ENCODE assay signal across 1 cellular context in the genomic region with DNA sequence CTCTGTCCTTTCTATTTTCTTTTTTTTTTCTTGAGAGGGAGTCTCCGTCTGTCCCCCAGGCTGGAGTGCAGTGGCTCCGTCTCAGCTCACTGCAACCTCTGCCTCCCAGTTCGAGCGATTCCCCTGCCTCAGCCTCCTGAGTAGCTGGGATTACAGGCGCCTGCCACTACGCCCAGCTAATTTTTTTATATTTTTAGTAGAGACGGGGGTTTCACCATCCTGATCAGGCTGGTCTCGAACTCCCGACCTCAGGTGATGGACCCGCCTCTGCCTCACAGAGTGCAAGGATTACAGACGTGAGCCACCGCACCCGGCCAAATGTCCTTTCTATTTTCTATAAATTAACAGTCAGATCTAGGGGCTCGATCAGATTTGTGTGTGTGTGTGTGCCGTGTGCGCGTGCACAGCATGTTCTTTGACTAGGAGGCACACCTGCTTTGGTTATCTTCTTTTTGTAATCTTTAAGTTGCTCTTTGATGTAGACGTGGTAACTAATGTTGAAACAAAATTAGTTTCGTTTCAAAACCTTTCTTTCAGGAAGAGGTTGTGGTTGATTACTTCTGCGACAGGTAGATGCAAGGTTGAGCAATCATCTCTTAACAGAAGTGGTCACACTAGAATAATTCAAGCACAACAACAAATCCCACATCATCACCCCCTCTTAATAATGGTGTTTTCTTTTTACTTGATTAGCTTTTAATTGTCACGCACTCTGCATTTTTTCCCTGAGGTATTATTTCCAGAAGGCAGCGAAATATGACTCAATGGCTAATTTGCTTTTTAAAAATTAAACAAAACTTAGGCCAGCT.
TF ChIP-seq lines count a peak whose summit lies in the region.

No MANE protein-coding gene starts in this region.

TF ChIP-seq in HEK293, 187 proteins besides CTCF, POLR2A, EP300 and RAD21 (continued from another document):
- TF ChIP-seq, protein P1, sequence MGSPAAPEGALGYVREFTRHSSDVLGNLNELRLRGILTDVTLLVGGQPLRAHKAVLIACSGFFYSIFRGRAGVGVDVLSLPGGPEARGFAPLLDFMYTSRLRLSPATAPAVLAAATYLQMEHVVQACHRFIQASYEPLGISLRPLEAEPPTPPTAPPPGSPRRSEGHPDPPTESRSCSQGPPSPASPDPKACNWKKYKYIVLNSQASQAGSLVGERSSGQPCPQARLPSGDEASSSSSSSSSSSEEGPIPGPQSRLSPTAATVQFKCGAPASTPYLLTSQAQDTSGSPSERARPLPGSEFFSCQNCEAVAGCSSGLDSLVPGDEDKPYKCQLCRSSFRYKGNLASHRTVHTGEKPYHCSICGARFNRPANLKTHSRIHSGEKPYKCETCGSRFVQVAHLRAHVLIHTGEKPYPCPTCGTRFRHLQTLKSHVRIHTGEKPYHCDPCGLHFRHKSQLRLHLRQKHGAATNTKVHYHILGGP (tag by site-specific recombination; IDR thresholded peaks at IDR 0.05) = no peak
- TF ChIP-seq ZFP3 (tag by site-specific recombination; IDR thresholded peaks at IDR 0.05; ENCODE audit: low read depth) = no peak
- TF ChIP-seq ZNF132 (tag by site-specific recombination; IDR thresholded peaks at IDR 0.05; ENCODE audit: borderline replicate concordance) = no peak
- TF ChIP-seq, protein P2, sequence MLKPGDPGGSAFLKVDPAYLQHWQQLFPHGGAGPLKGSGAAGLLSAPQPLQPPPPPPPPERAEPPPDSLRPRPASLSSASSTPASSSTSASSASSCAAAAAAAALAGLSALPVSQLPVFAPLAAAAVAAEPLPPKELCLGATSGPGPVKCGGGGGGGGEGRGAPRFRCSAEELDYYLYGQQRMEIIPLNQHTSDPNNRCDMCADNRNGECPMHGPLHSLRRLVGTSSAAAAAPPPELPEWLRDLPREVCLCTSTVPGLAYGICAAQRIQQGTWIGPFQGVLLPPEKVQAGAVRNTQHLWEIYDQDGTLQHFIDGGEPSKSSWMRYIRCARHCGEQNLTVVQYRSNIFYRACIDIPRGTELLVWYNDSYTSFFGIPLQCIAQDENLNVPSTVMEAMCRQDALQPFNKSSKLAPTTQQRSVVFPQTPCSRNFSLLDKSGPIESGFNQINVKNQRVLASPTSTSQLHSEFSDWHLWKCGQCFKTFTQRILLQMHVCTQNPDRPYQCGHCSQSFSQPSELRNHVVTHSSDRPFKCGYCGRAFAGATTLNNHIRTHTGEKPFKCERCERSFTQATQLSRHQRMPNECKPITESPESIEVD (tag by site-specific recombination; IDR thresholded peaks at IDR 0.05) = 0 out of 2 replicates have a peak, but pooled peaks have one; percentile 24
- TF ChIP-seq ZNF544 (tag by site-specific recombination; IDR thresholded peaks at IDR 0.05) = no peak
- TF ChIP-seq ZNF623 (tag by site-specific recombination; IDR thresholded peaks at IDR 0.05) = no peak; the same call in 1 of the 2 replicates
- TF ChIP-seq ZNF174 (tag by site-specific recombination; IDR thresholded peaks at IDR 0.05) = no peak
- no peak for TF ChIP-seq ZNF621 (tag by site-specific recombination; IDR thresholded peaks at IDR 0.05)
- 0 out of 2 replicates have a peak, but pooled peaks have one; percentile 18 for TF ChIP-seq ZNF558 (tag by site-specific recombination; IDR thresholded peaks at IDR 0.05)
- TF ChIP-seq ZNF223 (tag by site-specific recombination; IDR thresholded peaks at IDR 0.05) = no peak
- no peak for TF ChIP-seq ZNF426 (tag by site-specific recombination; IDR thresholded peaks at IDR 0.05)
- TF ChIP-seq ZNF324 (tag by site-specific recombination; IDR thresholded peaks at IDR 0.05) = no peak
- TF ChIP-seq ZNF391 (tag by site-specific recombination; IDR thresholded peaks at IDR 0.05; ENCODE audit: borderline replicate concordance, low read depth) = no peak
- peak; percentile 41; the same call in 1 of the 2 replicates for TF ChIP-seq GFI1B (tag by site-specific recombination; IDR thresholded peaks at IDR 0.05)
- no peak for TF ChIP-seq ZNF530 (tag by site-specific recombination; IDR thresholded peaks at IDR 0.05; ENCODE audit: low read depth)
- no peak; the same call in 1 of the 2 replicates for TF ChIP-seq ZBTB49 (tag by site-specific recombination; IDR thresholded peaks at IDR 0.05; ENCODE audit: low read depth)
- 0 out of 2 replicates have a peak, but pooled peaks have one; percentile 5 for TF ChIP-seq FEZF1 (tag by site-specific recombination; IDR thresholded peaks at IDR 0.05)
- no peak for TF ChIP-seq ZBTB7A (tag by site-specific recombination; IDR thresholded peaks at IDR 0.05; ENCODE audit: low read depth)
- TF ChIP-seq, protein P3, sequence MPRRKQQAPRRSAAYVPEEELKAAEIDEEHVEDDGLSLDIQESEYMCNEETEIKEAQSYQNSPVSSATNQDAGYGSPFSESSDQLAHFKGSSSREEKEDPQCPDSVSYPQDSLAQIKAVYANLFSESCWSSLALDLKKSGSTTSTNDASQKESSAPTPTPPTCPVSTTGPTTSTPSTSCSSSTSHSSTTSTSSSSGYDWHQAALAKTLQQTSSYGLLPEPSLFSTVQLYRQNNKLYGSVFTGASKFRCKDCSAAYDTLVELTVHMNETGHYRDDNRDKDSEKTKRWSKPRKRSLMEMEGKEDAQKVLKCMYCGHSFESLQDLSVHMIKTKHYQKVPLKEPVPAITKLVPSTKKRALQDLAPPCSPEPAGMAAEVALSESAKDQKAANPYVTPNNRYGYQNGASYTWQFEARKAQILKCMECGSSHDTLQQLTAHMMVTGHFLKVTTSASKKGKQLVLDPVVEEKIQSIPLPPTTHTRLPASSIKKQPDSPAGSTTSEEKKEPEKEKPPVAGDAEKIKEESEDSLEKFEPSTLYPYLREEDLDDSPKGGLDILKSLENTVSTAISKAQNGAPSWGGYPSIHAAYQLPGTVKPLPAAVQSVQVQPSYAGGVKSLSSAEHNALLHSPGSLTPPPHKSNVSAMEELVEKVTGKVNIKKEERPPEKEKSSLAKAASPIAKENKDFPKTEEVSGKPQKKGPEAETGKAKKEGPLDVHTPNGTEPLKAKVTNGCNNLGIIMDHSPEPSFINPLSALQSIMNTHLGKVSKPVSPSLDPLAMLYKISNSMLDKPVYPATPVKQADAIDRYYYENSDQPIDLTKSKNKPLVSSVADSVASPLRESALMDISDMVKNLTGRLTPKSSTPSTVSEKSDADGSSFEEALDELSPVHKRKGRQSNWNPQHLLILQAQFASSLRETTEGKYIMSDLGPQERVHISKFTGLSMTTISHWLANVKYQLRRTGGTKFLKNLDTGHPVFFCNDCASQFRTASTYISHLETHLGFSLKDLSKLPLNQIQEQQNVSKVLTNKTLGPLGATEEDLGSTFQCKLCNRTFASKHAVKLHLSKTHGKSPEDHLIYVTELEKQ (tag by site-specific recombination; IDR thresholded peaks at IDR 0.05; ENCODE audit: borderline replicate concordance) = 0 out of 2 replicates have a peak, but pooled peaks have one; percentile 18
- TF ChIP-seq ZSCAN16 (tag by site-specific recombination; IDR thresholded peaks at IDR 0.05) = no peak
- TF ChIP-seq ZIC2 (tag by site-specific recombination; IDR thresholded peaks at IDR 0.05) = no peak
- TF ChIP-seq, protein P4, sequence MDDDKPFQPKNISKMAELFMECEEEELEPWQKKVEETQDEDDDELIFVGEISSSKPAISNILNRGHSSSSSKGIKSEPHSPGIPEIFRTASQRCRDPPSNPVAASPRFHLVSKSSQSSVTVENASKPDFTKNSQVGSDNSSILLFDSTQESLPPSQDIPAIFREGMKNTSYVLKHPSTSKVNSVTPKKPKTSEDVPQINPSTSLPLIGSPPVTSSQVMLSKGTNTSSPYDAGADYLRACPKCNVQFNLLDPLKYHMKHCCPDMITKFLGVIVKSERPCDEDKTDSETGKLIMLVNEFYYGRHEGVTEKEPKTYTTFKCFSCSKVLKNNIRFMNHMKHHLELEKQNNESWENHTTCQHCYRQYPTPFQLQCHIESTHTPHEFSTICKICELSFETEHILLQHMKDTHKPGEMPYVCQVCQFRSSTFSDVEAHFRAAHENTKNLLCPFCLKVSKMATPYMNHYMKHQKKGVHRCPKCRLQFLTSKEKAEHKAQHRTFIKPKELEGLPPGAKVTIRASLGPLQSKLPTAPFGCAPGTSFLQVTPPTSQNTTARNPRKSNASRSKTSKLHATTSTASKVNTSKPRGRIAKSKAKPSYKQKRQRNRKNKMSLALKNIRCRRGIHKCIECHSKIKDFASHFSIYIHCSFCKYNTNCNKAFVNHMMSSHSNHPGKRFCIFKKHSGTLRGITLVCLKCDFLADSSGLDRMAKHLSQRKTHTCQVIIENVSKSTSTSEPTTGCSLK (tag by site-specific recombination; IDR thresholded peaks at IDR 0.05) = no peak
- TF ChIP-seq, protein P5, sequence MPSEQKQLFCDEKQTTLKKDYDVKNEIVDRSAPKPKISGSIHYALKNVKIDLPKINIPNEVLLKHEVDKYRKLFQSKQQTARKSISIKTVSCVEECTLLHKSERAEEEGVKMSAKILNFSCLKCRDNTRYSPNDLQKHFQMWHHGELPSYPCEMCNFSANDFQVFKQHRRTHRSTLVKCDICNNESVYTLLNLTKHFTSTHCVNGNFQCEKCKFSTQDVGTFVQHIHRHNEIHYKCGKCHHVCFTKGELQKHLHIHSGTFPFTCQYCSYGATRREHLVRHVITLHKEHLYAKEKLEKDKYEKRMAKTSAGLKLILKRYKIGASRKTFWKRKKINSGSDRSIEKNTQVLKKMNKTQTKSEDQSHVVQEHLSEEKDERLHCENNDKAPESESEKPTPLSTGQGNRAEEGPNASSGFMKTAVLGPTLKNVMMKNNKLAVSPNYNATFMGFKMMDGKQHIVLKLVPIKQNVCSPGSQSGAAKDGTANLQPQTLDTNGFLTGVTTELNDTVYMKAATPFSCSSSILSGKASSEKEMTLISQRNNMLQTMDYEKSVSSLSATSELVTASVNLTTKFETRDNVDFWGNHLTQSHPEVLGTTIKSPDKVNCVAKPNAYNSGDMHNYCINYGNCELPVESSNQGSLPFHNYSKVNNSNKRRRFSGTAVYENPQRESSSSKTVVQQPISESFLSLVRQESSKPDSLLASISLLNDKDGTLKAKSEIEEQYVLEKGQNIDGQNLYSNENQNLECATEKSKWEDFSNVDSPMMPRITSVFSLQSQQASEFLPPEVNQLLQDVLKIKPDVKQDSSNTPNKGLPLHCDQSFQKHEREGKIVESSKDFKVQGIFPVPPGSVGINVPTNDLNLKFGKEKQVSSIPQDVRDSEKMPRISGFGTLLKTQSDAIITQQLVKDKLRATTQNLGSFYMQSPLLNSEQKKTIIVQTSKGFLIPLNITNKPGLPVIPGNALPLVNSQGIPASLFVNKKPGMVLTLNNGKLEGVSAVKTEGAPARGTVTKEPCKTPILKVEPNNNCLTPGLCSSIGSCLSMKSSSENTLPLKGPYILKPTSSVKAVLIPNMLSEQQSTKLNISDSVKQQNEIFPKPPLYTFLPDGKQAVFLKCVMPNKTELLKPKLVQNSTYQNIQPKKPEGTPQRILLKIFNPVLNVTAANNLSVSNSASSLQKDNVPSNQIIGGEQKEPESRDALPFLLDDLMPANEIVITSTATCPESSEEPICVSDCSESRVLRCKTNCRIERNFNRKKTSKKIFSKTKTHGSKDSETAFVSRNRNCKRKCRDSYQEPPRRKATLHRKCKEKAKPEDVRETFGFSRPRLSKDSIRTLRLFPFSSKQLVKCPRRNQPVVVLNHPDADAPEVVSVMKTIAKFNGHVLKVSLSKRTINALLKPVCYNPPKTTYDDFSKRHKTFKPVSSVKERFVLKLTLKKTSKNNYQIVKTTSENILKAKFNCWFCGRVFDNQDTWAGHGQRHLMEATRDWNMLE (tag by site-specific recombination; conservative IDR thresholded peaks at IDR 0.05; ENCODE audit: low read depth) = peak; percentile 48; the same call in 1 of the 2 replicates
- TF ChIP-seq ZNF660 (tag by site-specific recombination; IDR thresholded peaks at IDR 0.05) = no peak
- TF ChIP-seq ZSCAN30 (tag by site-specific recombination; IDR thresholded peaks at IDR 0.05) = no peak
- no peak for TF ChIP-seq ZNF266 (tag by site-specific recombination; IDR thresholded peaks at IDR 0.05; ENCODE audit: low read depth)
- no peak for TF ChIP-seq ZNF311 (tag by site-specific recombination; IDR thresholded peaks at IDR 0.05; ENCODE audit: borderline replicate concordance)
- no peak for TF ChIP-seq ZNF549 (tag by site-specific recombination; IDR thresholded peaks at IDR 0.05)
- TF ChIP-seq SCRT2 (tag by site-specific recombination; IDR thresholded peaks at IDR 0.05) = peak; percentile 99
- no peak for TF ChIP-seq ZNF473 (tag by site-specific recombination; IDR thresholded peaks at IDR 0.05)
- TF ChIP-seq SCRT1 (tag by site-specific recombination; IDR thresholded peaks at IDR 0.05; ENCODE audit: borderline replicate concordance) = peak; percentile 96
- no peak for TF ChIP-seq ZNF776 (tag by site-specific recombination; IDR thresholded peaks at IDR 0.05; ENCODE audit: borderline replicate concordance)
